ENCODE assay signal across 8 cellular contexts in genomic region chr1:15304708-15305326, GRCh38. TPM values are rescaled to one million over a fixed set of nuclear protein-coding genes. Genes with fewer than 3 reads are reported as not detected.
DNase-seq lines count a peak whose midpoint lies in the region; ATAC-seq, FAIRE-seq and TF ChIP-seq lines count a peak whose summit lies in the region.

No MANE protein-coding gene starts in this region.

- no peak for TF ChIP-seq EP300 in A549 (IDR thresholded peaks at IDR 0.05)

- no peaks in the 10 kb centered on the region for H3K9me3 ChIP-seq in A549

- peak; percentile 84 for TF ChIP-seq CTCF in A549 (IDR thresholded peaks at IDR 0.05)
- TF ChIP-seq CTCF in epithelial cell of proximal tubule (conservative IDR thresholded peaks at IDR 0.05; ENCODE audit: low read depth, low read length), result peak; percentile 86
- TF ChIP-seq CTCF in nephron (IDR thresholded peaks at IDR 0.05; ENCODE audit: unreplicated experiment in 3 of 3), result peak; percentile 78 to 90 (median 85)

- H3K36me3 Mint-ChIP-seq in nephron (ENCODE audit: low read depth), result peaks cover 5% of the 10 kb centered on the region
- no peaks in the 10 kb centered on the region for H3K36me3 Mint-ChIP-seq in stimulated activated naive B cell treated with anti-CD40 and anti-IgM and Interleukin-4, amounts not matched to agents 10 μg/mL and 1 μg/mL and 100 μg/mL, for 72 hours

- 23% methylated on average over 8 of the region's 11 CpGs for WGBS in A549 (ENCODE audit: missing lambda C conversion rate)

- no peak for FAIRE-seq in A549 (lab: Jason Lieb, UNC)
- peak; percentile 78 for FAIRE-seq in GM18507 (lab: Jason Lieb, UNC)

- DNase-seq in A549 (ENCODE audit: low read depth in 1 of 2, low spot score in 1 of 2) (peak; percentile 46 to 52), GM18507 (ENCODE audit: extremely low spot score, insufficient read length, low read depth) (peak; percentile 33), NCI-H526 treated with DMSO at 0.1 percent for 48 hours (lab: John Stamatoyannopoulos, UW) (peak; percentile 16), epithelial cell of proximal tubule (ENCODE audit: low read depth) (peak; percentile 6)
- DNase-seq in activated CD8-positive, alpha-beta memory T cell treated with anti-CD3 and anti-CD28 coated beads for 4 hours (ENCODE audit: low read depth in 2 of 2), result peak; percentile 38 to 55
- DNase-seq in stimulated activated naive B cell treated with anti-CD40 and anti-IgM and Interleukin-4, amounts not matched to agents 10 μg/mL and 1 μg/mL and 100 μg/mL, for 72 hours, result peak; percentile 36

- peak overlapping the region; percentile 43 for H3K4me2 ChIP-seq in A549

- no peak overlapping the region for H3K27ac Mint-ChIP-seq in nephron
- H3K27ac Mint-ChIP-seq in stimulated activated naive B cell treated with anti-CD40 and anti-IgM and Interleukin-4, amounts not matched to agents 10 μg/mL and 1 μg/mL and 100 μg/mL, for 72 hours, result no peak overlapping the region

- CTCF ChIA-PET in A549 (lab: Yijun Ruan, JAX), result interaction anchor here (0.6 to 3.9 kb wide), 48 partner anchors 8 to 666 kb away, joined by 3 to 38 read pairs (median 4); no protein-coding TSS in a partner anchor

- no peak overlapping the region for H3K4me3 Mint-ChIP-seq in nephron
- no peak overlapping the region for H3K4me3 Mint-ChIP-seq in stimulated activated naive B cell treated with anti-CD40 and anti-IgM and Interleukin-4, amounts not matched to agents 10 μg/mL and 1 μg/mL and 100 μg/mL, for 72 hours

- H3K4me1 Mint-ChIP-seq in nephron, result no peaks in the 10 kb centered on the region
- peaks cover 3 to 5% of the 10 kb centered on the region in 2 donors for H3K4me1 Mint-ChIP-seq in stimulated activated naive B cell treated with anti-CD40 and anti-IgM and Interleukin-4, amounts not matched to agents 10 μg/mL and 1 μg/mL and 100 μg/mL, for 72 hours

- peaks cover 6% of the 10 kb centered on the region; the same call in 2 of the 3 replicates for H3K4me1 ChIP-seq in A549

- peak overlapping the region; percentile 44 to 80; a peak in 4 of 6 replicates for H3K27ac ChIP-seq in A549

- H3K4me3 ChIP-seq in A549 (no peak overlapping the region), epithelial cell of proximal tubule (ENCODE audit: low read depth, low read length) (no peak overlapping the region)

- H3K9me3 Mint-ChIP-seq in nephron, result peaks cover 18% of the 10 kb centered on the region
- no peaks in the 10 kb centered on the region for H3K9me3 Mint-ChIP-seq in stimulated activated naive B cell treated with anti-CD40 and anti-IgM and Interleukin-4, amounts not matched to agents 10 μg/mL and 1 μg/mL and 100 μg/mL, for 72 hours

- H3K27me3 Mint-ChIP-seq in nephron (ENCODE audit: low read depth), result peaks cover 7% of the 10 kb centered on the region
- peaks cover 11 to 14% of the 10 kb centered on the region in 2 donors for H3K27me3 Mint-ChIP-seq in stimulated activated naive B cell treated with anti-CD40 and anti-IgM and Interleukin-4, amounts not matched to agents 10 μg/mL and 1 μg/mL and 100 μg/mL, for 72 hours

- ATAC-seq in A549 (peak; percentile 71 to 94), HG02623 (IDR thresholded peaks at IDR 0.05; ENCODE audit: unreplicated experiment) (no peak)
- peak; percentile 69 to 80 for ATAC-seq in stimulated activated naive B cell treated with anti-CD40 and anti-IgM and Interleukin-4, amounts not matched to agents 10 μg/mL and 1 μg/mL and 100 μg/mL, for 72 hours (replicated peaks)

- POLR2A ChIA-PET in A549 (lab: Yijun Ruan, JAX), result no interaction called here

- TF ChIP-seq RAD21 in A549 (conservative IDR thresholded peaks at IDR 0.05 in 1 of 2, IDR thresholded peaks at IDR 0.05 in 1 of 2), result peak; percentile 81 to 92

- TF ChIP-seq POLR2A in A549 (IDR thresholded peaks at IDR 0.05; ENCODE audit: low read length), result no peak

TF ChIP-seq in A549, 52 proteins besides CTCF, POLR2A, EP300 and RAD21:
- TF ChIP-seq GATA3 (IDR thresholded peaks at IDR 0.05; ENCODE audit: borderline replicate concordance), result no peak
- no peak for TF ChIP-seq ESRRA (IDR thresholded peaks at IDR 0.05; ENCODE audit: borderline replicate concordance, low read length)
- TF ChIP-seq CEBPB (IDR thresholded peaks at IDR 0.05), result 0 out of 4 replicates have a peak, but pooled peaks of 1 of the 2 experiments have one; percentile 12
- TF ChIP-seq RARB (CRISPR knock-in tag; IDR thresholded peaks at IDR 0.05), result no peak
- no peak for TF ChIP-seq ELK1 (IDR thresholded peaks at IDR 0.05; ENCODE audit: low read depth, low read length)
- TF ChIP-seq SMC3 (IDR thresholded peaks at IDR 0.05), result peak; percentile 90

RNA-seq across cellular contexts. Expression of gene FHAD1, which starts 57.8 kb away (rescaled TPM):
- polyA plus RNA-seq in A549 (2011; rRNA removed) (0.28 and 0.31 TPM in 2 replicates), A549 (2017; fragmentation: RNase III; extraction: RNeasy Plus Mini Kit Qiagen cat#74134 plus additional on column Dnase treatment) (0.32 to 0.45 TPM (median 0.37 TPM) in 3 replicates)
- 0.30 TPM in 2 replicates for polyA plus RNA-seq in A549 (2012; cell fraction: cytosol; rRNA removed)
- polyA plus RNA-seq in A549 (2012; cell fraction: nucleus; rRNA removed), result 0.30 and 0.49 TPM in 2 replicates
- 0.41 and 0.68 TPM in 2 replicates for polyA minus RNA-seq in A549 (2011; rRNA and poly(A)+ RNA removed)
- 0.35 and 0.43 TPM in 2 replicates for total RNA-seq in epithelial cell of proximal tubule
